Comparison of ENCODE assay signal across 14 cellular contexts in genomic region chr9:127962278-127962677, GRCh38. TPM values are rescaled to one million over a fixed set of nuclear protein-coding genes. Genes with fewer than 3 reads are reported as not detected.
DNase-seq lines count a peak whose midpoint lies in the region; ATAC-seq and TF ChIP-seq lines count a peak whose summit lies in the region.
"Had no signal": no experiment of that assay in that cellular context is flagged by ENCODE, and none has a peak within 500 bp of the region (broad histone marks: within the 10 kb centered on the region; RNA-seq: fewer than 3 reads in every experiment).

No MANE protein-coding gene starts in this region.

- TF ChIP-seq CTCF in hepatocyte (IDR thresholded peaks at IDR 0.05; ENCODE audit: poor library complexity) (no peak), psoas muscle (IDR thresholded peaks at IDR 0.05) (no peak)

- H3K27ac ChIP-seq in hepatocyte (peak overlapping the region; percentile 94), substantia nigra (ENCODE audit: low read depth, low read length, poor library complexity, severe bottlenecking) (peak overlapping the region; percentile 99), psoas muscle (no peak overlapping the region)

- no peaks in the 10 kb centered on the region for H3K9me2 ChIP-seq in hepatocyte (replicated peaks; ENCODE audit: insufficient read depth)

- H3K27ac Mint-ChIP-seq in activated naive CD4-positive, alpha-beta T cell treated with anti-CD3 and anti-CD28 coated beads for 36 hours = peak overlapping the region; percentile 99
- peak overlapping the region; percentile 2 for H3K27ac Mint-ChIP-seq in activated CD4-positive, alpha-beta memory T cell treated with anti-CD3 and anti-CD28 coated beads, Interleukin-2, amount 10 ng/mL, durations not matched to agents 7 days and 5 days

- WGBS in hepatocyte (ENCODE audit: low lambda C conversion rate, missing lambda C conversion rate) = 62% methylated on average over 3 of the region's 3 CpGs
- 64 to 74% (median 64%) methylated on average over 3 of the region's 3 CpGs for WGBS in psoas muscle, 3 donors

- H3K9me3 ChIP-seq in hepatocyte (ENCODE audit: low read depth) (no peaks in the 10 kb centered on the region), psoas muscle (no peaks in the 10 kb centered on the region)
- H3K9me3 ChIP-seq: upper lobe of left lung had no signal

- H3K36me3 Mint-ChIP-seq in activated naive CD4-positive, alpha-beta T cell treated with anti-CD3 and anti-CD28 coated beads for 36 hours (ENCODE audit: low read depth) = peaks cover 32% of the 10 kb centered on the region
- peaks cover 53% of the 10 kb centered on the region for H3K36me3 Mint-ChIP-seq in activated CD4-positive, alpha-beta memory T cell treated with anti-CD3 and anti-CD28 coated beads, Interleukin-2, amount 10 ng/mL, durations not matched to agents 7 days and 5 days (ENCODE audit: low read depth)

- H3K36me3 ChIP-seq in hepatocyte (replicated peaks; ENCODE audit: insufficient read depth, low read depth) = no peaks in the 10 kb centered on the region
- H3K36me3 ChIP-seq in psoas muscle (ENCODE audit: insufficient read depth in 1 of 2, low read depth in 1 of 2) = no peaks in the 10 kb centered on the region

- no peaks in the 10 kb centered on the region for H3K9me3 Mint-ChIP-seq in activated naive CD4-positive, alpha-beta T cell treated with anti-CD3 and anti-CD28 coated beads for 36 hours
- H3K9me3 Mint-ChIP-seq in activated CD4-positive, alpha-beta memory T cell treated with anti-CD3 and anti-CD28 coated beads, Interleukin-2, amount 10 ng/mL, durations not matched to agents 7 days and 5 days = no peaks in the 10 kb centered on the region

- no peaks in the 10 kb centered on the region for H3K27me3 Mint-ChIP-seq in activated naive CD4-positive, alpha-beta T cell treated with anti-CD3 and anti-CD28 coated beads for 36 hours (ENCODE audit: low read depth)
- no peaks in the 10 kb centered on the region for H3K27me3 Mint-ChIP-seq in activated CD4-positive, alpha-beta memory T cell treated with anti-CD3 and anti-CD28 coated beads, Interleukin-2, amount 10 ng/mL, durations not matched to agents 7 days and 5 days

- CTCF ChIA-PET in activated naive CD4-positive, alpha-beta T cell treated with anti-CD3 and anti-CD28 coated beads for 36 hours (lab: Charles Lee) = interaction anchor here (1.4 to 8.9 kb wide), 7 partner anchors 8 to 72 kb away, joined by 4 to 120 read pairs (median 8); no protein-coding TSS in a partner anchor
- CTCF ChIA-PET in activated CD4-positive, alpha-beta memory T cell treated with anti-CD3 and anti-CD28 coated beads, Interleukin-2, amount 10 ng/mL, durations not matched to agents 7 days and 5 days (lab: Charles Lee) = interaction anchor here (2.7 kb wide), 1 partner anchor 73 kb away, joined by 8 read pairs; no protein-coding TSS in a partner anchor

- no peak overlapping the region for H2AFZ ChIP-seq in hepatocyte

- H3K27me3 ChIP-seq in hepatocyte (no peaks in the 10 kb centered on the region), psoas muscle (ENCODE audit: insufficient read depth in 3 of 3, low read length in 2 of 3) (no peaks in the 10 kb centered on the region)
- H3K27me3 ChIP-seq: upper lobe of left lung had no signal

- no peak overlapping the region for H3K4me3 ChIP-seq in hepatocyte
- H3K4me3 ChIP-seq in psoas muscle = no peak overlapping the region
- H3K4me3 ChIP-seq: upper lobe of left lung had no signal

- H3K4me1 Mint-ChIP-seq in activated naive CD4-positive, alpha-beta T cell treated with anti-CD3 and anti-CD28 coated beads for 36 hours (ENCODE audit: low read depth) = peaks cover 97% of the 10 kb centered on the region
- peaks cover 85% of the 10 kb centered on the region for H3K4me1 Mint-ChIP-seq in activated CD4-positive, alpha-beta memory T cell treated with anti-CD3 and anti-CD28 coated beads, Interleukin-2, amount 10 ng/mL, durations not matched to agents 7 days and 5 days

- H3K4me2 ChIP-seq in hepatocyte = peak overlapping the region; percentile 46

- no peak overlapping the region for H3K4me3 Mint-ChIP-seq in activated naive CD4-positive, alpha-beta T cell treated with anti-CD3 and anti-CD28 coated beads for 36 hours
- no peak overlapping the region for H3K4me3 Mint-ChIP-seq in activated CD4-positive, alpha-beta memory T cell treated with anti-CD3 and anti-CD28 coated beads, Interleukin-2, amount 10 ng/mL, durations not matched to agents 7 days and 5 days

- DNase-seq in activated naive CD4-positive, alpha-beta T cell treated with anti-CD3 and anti-CD28 coated beads for 36 hours = no peak
- DNase-seq in activated naive CD4-positive, alpha-beta T cell treated with anti-CD3 and anti-CD28 coated beads, Interleukin-2, amount 50 U/mL, for 16 hours = no peak
- no peak for DNase-seq in activated CD4-positive, alpha-beta memory T cell treated with anti-CD3 and anti-CD28 coated beads, Interleukin-2, amount 10 ng/mL, durations not matched to agents 7 days and 5 days
- DNase-seq in hepatocyte (ENCODE audit: low spot score) (no peak), substantia nigra (lab: John Stamatoyannopoulos, UW) (no peak), psoas muscle (no peak)
- DNase-seq: activated CD4-positive, alpha-beta T cell treated with anti-CD3 and anti-CD28 coated beads for 1 hour; activated gamma-delta T cell; dermis blood vessel endothelial cell; DMS153; MV-4-11; upper lobe of left lung had no signal

- H3K4me1 ChIP-seq in hepatocyte (ENCODE audit: insufficient read depth) (peaks cover 63% of the 10 kb centered on the region), psoas muscle (peaks cover 60% of the 10 kb centered on the region)

- ATAC-seq in HG03378 (IDR thresholded peaks at IDR 0.05; ENCODE audit: unreplicated experiment) (no peak), GM21529 (IDR thresholded peaks at IDR 0.05; ENCODE audit: unreplicated experiment) (no peak), psoas muscle (no peak)

- intact Hi-C loops in activated naive CD4-positive, alpha-beta T cell treated with anti-CD3 and anti-CD28 coated beads for 36 hours (cut with micrococcal nuclease) = no loop called here
- intact Hi-C loops in psoas muscle (cut with DNase I) = no loop called here

- H4K20me1 ChIP-seq in hepatocyte (ENCODE audit: insufficient read depth, poor library complexity, severe bottlenecking) = peaks cover 11% of the 10 kb centered on the region

- POLR2A ChIA-PET in activated CD4-positive, alpha-beta memory T cell treated with anti-CD3 and anti-CD28 coated beads, Interleukin-2, amount 10 ng/mL, durations not matched to agents 7 days and 5 days (lab: Charles Lee) = interaction anchor here (0.7 to 3.0 kb wide), 2 partner anchors 8 to 16 kb away, joined by 3 to 14 read pairs; no protein-coding TSS in a partner anchor

- peaks cover 90% of the 10 kb centered on the region for H3K79me2 ChIP-seq in hepatocyte

RNA-seq across cellular contexts. Expression of gene EEIG1, which starts 18.5 kb away (rescaled TPM):
- total RNA-seq in activated naive CD4-positive, alpha-beta T cell treated with anti-CD3 and anti-CD28 coated beads for 36 hours = 10 to 100 TPM; 61.0 to 70.8 TPM
- 100 to 1,000 TPM; 212 to 218 TPM for total RNA-seq in activated CD4-positive, alpha-beta memory T cell treated with anti-CD3 and anti-CD28 coated beads, Interleukin-2, amount 10 ng/mL, durations not matched to agents 7 days and 5 days
- total RNA-seq in hepatocyte (38.1 and 47.9 TPM in 2 replicates), psoas muscle (10 to 100 TPM in 1 of 4 donors, 1 to 10 TPM in 3; 3.6 to 11.4 (median 8.3) TPM)
- polyA plus RNA-seq in hepatocyte (43.6 and 44.1 TPM in 2 replicates), psoas muscle (1 to 10 TPM; 3.6 to 6.1 (median 5.1) TPM)

RNA-seq across cellular contexts. Expression of gene DPM2, which starts 24.6 kb away (rescaled TPM):
- 10 to 100 TPM; 41.6 to 43.4 TPM for total RNA-seq in activated naive CD4-positive, alpha-beta T cell treated with anti-CD3 and anti-CD28 coated beads for 36 hours
- 10 to 100 TPM; 48.2 TPM for total RNA-seq in activated CD4-positive, alpha-beta memory T cell treated with anti-CD3 and anti-CD28 coated beads, Interleukin-2, amount 10 ng/mL, durations not matched to agents 7 days and 5 days
- total RNA-seq in hepatocyte = 19.2 and 22.4 TPM in 2 replicates
- polyA plus RNA-seq in hepatocyte = 57.1 and 61.9 TPM in 2 replicates
- 10 to 100 TPM in 3 of 4 donors, 1 to 10 TPM in 1; 9.7 to 17.4 (median 12.2) TPM for total RNA-seq in psoas muscle
- polyA plus RNA-seq in psoas muscle = 10 to 100 TPM; 16.6 to 39.6 (median 37.1) TPM

RNA-seq across cellular contexts. Expression of gene PIP5KL1, which starts 31.7 kb away (rescaled TPM):
- total RNA-seq in activated naive CD4-positive, alpha-beta T cell treated with anti-CD3 and anti-CD28 coated beads for 36 hours = 1 to 10 TPM; 1.1 to 1.8 TPM
- 1 to 10 TPM; 1.5 to 1.9 TPM for total RNA-seq in activated CD4-positive, alpha-beta memory T cell treated with anti-CD3 and anti-CD28 coated beads, Interleukin-2, amount 10 ng/mL, durations not matched to agents 7 days and 5 days
- total RNA-seq in hepatocyte (1.6 and 3.7 TPM in 2 replicates), psoas muscle (under 1 TPM in 2 of 4 donors, not detected in 2; 0.40 to 0.44 TPM)
- polyA plus RNA-seq in hepatocyte (1.4 and 2.5 TPM in 2 replicates), psoas muscle (under 1 TPM in 2 of 3 donors, not detected in 1; 0.05 to 0.12 TPM)

RNA-seq across cellular contexts. Expression of gene ST6GALNAC4, which starts 45.4 kb away (rescaled TPM):
- total RNA-seq in activated naive CD4-positive, alpha-beta T cell treated with anti-CD3 and anti-CD28 coated beads for 36 hours = 10 to 100 TPM; 22.3 to 24.6 TPM
- 10 to 100 TPM; 19.4 to 21.5 TPM for total RNA-seq in activated CD4-positive, alpha-beta memory T cell treated with anti-CD3 and anti-CD28 coated beads, Interleukin-2, amount 10 ng/mL, durations not matched to agents 7 days and 5 days
- total RNA-seq in hepatocyte (13.2 and 14.6 TPM in 2 replicates), psoas muscle (10 to 100 TPM in 3 of 4 donors, 1 to 10 TPM in 1; 8.9 to 52.6 (median 27.3) TPM)
- polyA plus RNA-seq in hepatocyte (14.3 and 15.2 TPM in 2 replicates), psoas muscle (10 to 100 TPM; 14.0 to 31.4 (median 14.8) TPM)
